In the genomic region with DNA sequence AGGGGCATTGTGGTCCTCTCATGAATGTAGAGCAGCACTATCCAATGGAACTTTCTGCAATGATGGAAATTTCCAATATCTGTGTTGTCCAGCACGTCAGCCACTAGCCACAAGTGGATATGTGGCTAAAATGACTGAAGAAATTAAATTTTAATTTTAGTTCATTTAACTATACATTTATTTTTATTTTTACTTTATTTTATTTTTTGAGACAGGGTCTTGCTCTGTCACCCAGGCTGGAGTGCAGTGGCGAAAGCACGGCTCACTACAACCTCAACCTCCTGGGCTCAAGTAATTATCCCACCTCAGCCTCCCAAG, we compare ENCODE assay signal across 8 cellular contexts. TPM values are rescaled to one million over a fixed set of nuclear protein-coding genes. Genes with fewer than 3 reads are reported as not detected.
DNase-seq lines count a peak whose midpoint lies in the region; ATAC-seq and TF ChIP-seq lines count a peak whose summit lies in the region.
"Had no signal": no experiment of that assay in that cellular context is flagged by ENCODE, and none has a peak within 500 bp of the region (broad histone marks: within the 10 kb centered on the region; RNA-seq: fewer than 3 reads in every experiment).

No MANE protein-coding gene starts in this region.

- H2AFZ ChIP-seq in H9 (ENCODE audit: low read length) (no peak overlapping the region), SU-DHL-6 (ENCODE audit: low read depth, low read length, severe bottlenecking) (no peak overlapping the region)

- no peaks in the 10 kb centered on the region for H4K20me1 ChIP-seq in H9 (ENCODE audit: control insufficient read depth, insufficient read depth, insufficient read length)
- no peaks in the 10 kb centered on the region for H4K20me1 ChIP-seq in SU-DHL-6 (ENCODE audit: low read depth, low read length)

- H3K4ac ChIP-seq in H9 (ENCODE audit: low read depth, low read length), result no peak overlapping the region

- H3K4me1 Mint-ChIP-seq in H9, result peaks cover 8% of the 10 kb centered on the region in 2 experiments
- H3K4me1 Mint-ChIP-seq in glutamatergic neuron (ENCODE audit: low read depth, unreplicated experiment), result no peaks in the 10 kb centered on the region
- no peaks in the 10 kb centered on the region for H3K4me1 Mint-ChIP-seq in stimulated activated effector memory CD8-positive, alpha-beta T cell treated with anti-CD3 and anti-CD28 coated beads, Interleukin-12 subunit alpha, Interleukin-12 subunit beta, amount 100 ng/mL, for 72 hours

- ATAC-seq in stimulated activated effector memory CD8-positive, alpha-beta T cell treated with anti-CD3 and anti-CD28 coated beads, Interleukin-12 subunit alpha, Interleukin-12 subunit beta, amount 100 ng/mL, for 72 hours, result no peak
- no peak for ATAC-seq in GM19351 (IDR thresholded peaks at IDR 0.05; ENCODE audit: unreplicated experiment)

- H3K4me1 ChIP-seq in H9 (ENCODE audit: insufficient read depth, low read length), result no peaks in the 10 kb centered on the region

- no peak overlapping the region for H3K4me3 ChIP-seq in SU-DHL-6 (ENCODE audit: insufficient read depth, low read length, poor library complexity, severe bottlenecking)

- H3K4me3 Mint-ChIP-seq in H9 (peak overlapping the region; percentile 73 to 86; a peak in 3 of 5 replicates), glutamatergic neuron (ENCODE audit: unreplicated experiment) (no peak overlapping the region)
- H3K4me3 Mint-ChIP-seq in stimulated activated effector memory CD8-positive, alpha-beta T cell treated with anti-CD3 and anti-CD28 coated beads, Interleukin-12 subunit alpha, Interleukin-12 subunit beta, amount 100 ng/mL, for 72 hours, result peak overlapping the region; percentile 71

- peaks cover 4% of the 10 kb centered on the region; the same call in 1 of the 2 replicates for H3F3A ChIP-seq in SU-DHL-6 (ENCODE audit: insufficient read depth)

- no peak overlapping the region for H3K18ac ChIP-seq in H9 (ENCODE audit: insufficient read length, low read depth, low read length)

- H2BK12ac ChIP-seq in H9 (ENCODE audit: insufficient read length, low read depth, low read length), result no peak overlapping the region

- no peak for TF ChIP-seq CTCF in H9 (conservative IDR thresholded peaks at IDR 0.05)
- no peak for TF ChIP-seq CTCF in SU-DHL-6 (IDR thresholded peaks at IDR 0.05; ENCODE audit: insufficient read depth, low read length, poor library complexity, severe bottlenecking)
- TF ChIP-seq CTCF in glutamatergic neuron (IDR thresholded peaks at IDR 0.05; ENCODE audit: partially characterized antibody, unreplicated experiment), result peak; percentile 8

- no peaks in the 10 kb centered on the region for H3K36me3 ChIP-seq in SU-DHL-6 (ENCODE audit: low read length)

- no peak overlapping the region for H3K56ac ChIP-seq in H9 (ENCODE audit: insufficient read length, low read depth, low read length)

- H3K4me2 ChIP-seq in H9 (ENCODE audit: insufficient read depth, insufficient read length, low read length) (peak overlapping the region; percentile 47), SU-DHL-6 (ENCODE audit: low read depth, low read length, poor library complexity, severe bottlenecking) (peak overlapping the region; percentile 90)

- H3K27me3 ChIP-seq in H9 (ENCODE audit: insufficient read depth, low read length) (no peaks in the 10 kb centered on the region), SU-DHL-6 (ENCODE audit: low read length) (no peaks in the 10 kb centered on the region)

- H3K27ac Mint-ChIP-seq in H9 (no peak overlapping the region), glutamatergic neuron (ENCODE audit: unreplicated experiment) (no peak overlapping the region)
- H3K27ac Mint-ChIP-seq in stimulated activated effector memory CD8-positive, alpha-beta T cell treated with anti-CD3 and anti-CD28 coated beads, Interleukin-12 subunit alpha, Interleukin-12 subunit beta, amount 100 ng/mL, for 72 hours, result no peak overlapping the region
- H3K27ac Mint-ChIP-seq: activated naive CD4-positive, alpha-beta T cell treated with anti-CD3 and anti-CD28 coated beads, Interleukin-2, amount 10 ng/mL, durations not matched to agents 7 days and 5 days had no signal

- H3K9ac ChIP-seq in H9 (ENCODE audit: extremely low read depth, insufficient read length, low read length) (no peak overlapping the region), SU-DHL-6 (ENCODE audit: low read length) (no peak overlapping the region)

- no peak overlapping the region for H2AK5ac ChIP-seq in H9 (ENCODE audit: insufficient read length, low read length)

- H2BK20ac ChIP-seq in H9 (ENCODE audit: low read depth, low read length, poor library complexity, severe bottlenecking), result no peak overlapping the region

- no peak overlapping the region for H2BK5ac ChIP-seq in H9 (ENCODE audit: insufficient read length, low read length)

- H3K79me1 ChIP-seq in H9 (ENCODE audit: insufficient read depth, low read depth, low read length, poor library complexity, severe bottlenecking), result no peaks in the 10 kb centered on the region

- no peak overlapping the region for H3K23ac ChIP-seq in H9 (ENCODE audit: insufficient read length, low read depth, low read length)

- no peak overlapping the region for H4K8ac ChIP-seq in H9 (replicated peaks; ENCODE audit: insufficient read length, low read depth, low read length)

- H3K14ac ChIP-seq in H9 (ENCODE audit: insufficient read depth, low read length), result no peak overlapping the region

- H3K9me2 ChIP-seq in SU-DHL-6 (replicated peaks; ENCODE audit: insufficient read depth, low read length), result no peaks in the 10 kb centered on the region

- no peak overlapping the region for H4K91ac ChIP-seq in H9 (ENCODE audit: insufficient read length, low read depth, low read length)

- peaks cover 28% of the 10 kb centered on the region for H3K27me3 Mint-ChIP-seq in H9 (ENCODE audit: low read depth)
- H3K27me3 Mint-ChIP-seq in glutamatergic neuron (ENCODE audit: unreplicated experiment), result no peaks in the 10 kb centered on the region

- H3K23me2 ChIP-seq in H9 (ENCODE audit: insufficient read length, low read depth, low read length, poor library complexity, severe bottlenecking), result peaks cover 3% of the 10 kb centered on the region

- H4K5ac ChIP-seq in H9 (ENCODE audit: insufficient read length, low read depth, low read length), result no peak overlapping the region

- H3K9me3 ChIP-seq in H9 (ENCODE audit: control insufficient read depth, low read depth, low read length), result no peaks in the 10 kb centered on the region
- H3K9me3 ChIP-seq in SU-DHL-6 (ENCODE audit: insufficient read depth, low read length), result no peaks in the 10 kb centered on the region

- H3T11ph ChIP-seq in H9 (ENCODE audit: low read length), result no peak overlapping the region

- H3K79me2 ChIP-seq in H9 (ENCODE audit: insufficient read depth, low read length) (no peaks in the 10 kb centered on the region), SU-DHL-6 (ENCODE audit: insufficient read depth, low read length) (no peaks in the 10 kb centered on the region)

- WGBS in H9 (ENCODE audit: extremely low coverage, insufficient read length, low lambda C conversion rate), result no CpG with 5 or more reads among the region's 3 CpGs

- H2BK120ac ChIP-seq in H9 (ENCODE audit: low read depth, low read length, poor library complexity, severe bottlenecking), result no peak overlapping the region

- DNase-seq in H9 (no peak), glutamatergic neuron (no peak), NCI-H748 (lab: John Stamatoyannopoulos, UW; ENCODE audit: unreplicated experiment) (no peak), epidermal melanocyte (ENCODE audit: insufficient read length, low spot score) (no peak)
- no peak for DNase-seq in stimulated activated effector memory CD8-positive, alpha-beta T cell treated with anti-CD3 and anti-CD28 coated beads, Interleukin-12 subunit alpha, Interleukin-12 subunit beta, amount 100 ng/mL, for 72 hours (ENCODE audit: low spot score in 2 of 2)

- H3K27ac ChIP-seq in H9 (ENCODE audit: insufficient read length, low read depth, low read length) (no peak overlapping the region), SU-DHL-6 (ENCODE audit: low read depth, low read length) (peak overlapping the region; percentile 75)

- H3K36me3 Mint-ChIP-seq in H9 (ENCODE audit: insufficient read depth in 1 of 3, low read depth in 3 of 3) (no peaks in the 10 kb centered on the region), glutamatergic neuron (ENCODE audit: unreplicated experiment) (no peaks in the 10 kb centered on the region)
- H3K36me3 Mint-ChIP-seq in stimulated activated effector memory CD8-positive, alpha-beta T cell treated with anti-CD3 and anti-CD28 coated beads, Interleukin-12 subunit alpha, Interleukin-12 subunit beta, amount 100 ng/mL, for 72 hours, result no peaks in the 10 kb centered on the region
- H3K36me3 Mint-ChIP-seq: activated naive CD4-positive, alpha-beta T cell treated with anti-CD3 and anti-CD28 coated beads, Interleukin-2, amount 10 ng/mL, durations not matched to agents 7 days and 5 days had no signal

- H3K9me3 Mint-ChIP-seq in H9 (no peaks in the 10 kb centered on the region), glutamatergic neuron (ENCODE audit: unreplicated experiment) (peaks cover 2% of the 10 kb centered on the region)
- no peaks in the 10 kb centered on the region for H3K9me3 Mint-ChIP-seq in stimulated activated effector memory CD8-positive, alpha-beta T cell treated with anti-CD3 and anti-CD28 coated beads, Interleukin-12 subunit alpha, Interleukin-12 subunit beta, amount 100 ng/mL, for 72 hours
- H3K9me3 Mint-ChIP-seq: activated naive CD4-positive, alpha-beta T cell treated with anti-CD3 and anti-CD28 coated beads, Interleukin-2, amount 10 ng/mL, durations not matched to agents 7 days and 5 days had no signal

- no peak overlapping the region for H2BK15ac ChIP-seq in H9 (ENCODE audit: low read depth, low read length)

RNA-seq across cellular contexts. Expression of gene RBBP7, which starts 13.3 kb away (rescaled TPM):
- total RNA-seq in H9 (2021) (239 and 249 TPM in 2 replicates), glutamatergic neuron (ENCODE audit: unreplicated experiment) (79.2 TPM)
